Comparison of ENCODE assay signal across 16 cellular contexts in the genomic region with DNA sequence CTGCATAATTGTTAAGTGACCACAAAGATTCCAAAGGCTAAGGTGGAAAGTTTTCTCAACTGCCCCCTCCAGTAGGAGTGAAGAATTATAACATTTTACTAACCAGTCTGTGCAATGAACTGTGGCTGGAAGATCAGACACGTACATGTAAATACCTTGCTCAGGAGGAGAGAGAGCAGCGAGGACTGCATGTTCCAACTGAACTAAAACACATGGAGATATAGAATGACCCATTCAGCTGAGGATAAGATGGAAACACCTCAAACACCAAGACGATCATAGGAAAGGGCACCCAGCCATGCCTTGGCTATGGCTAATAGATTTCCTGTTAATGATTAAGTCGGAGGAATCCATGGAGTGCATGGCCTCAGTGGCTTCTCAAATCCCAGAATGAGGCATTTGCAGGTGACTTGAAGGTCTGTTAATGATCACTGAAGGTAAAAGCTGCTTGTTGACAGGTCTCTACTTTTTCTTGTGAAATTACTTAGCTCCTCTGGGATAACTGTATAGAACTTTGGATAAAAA.
"Had no signal": no experiment of that assay in that cellular context is flagged by ENCODE, and none has a peak within 500 bp of the region (broad histone marks: within the 10 kb centered on the region; RNA-seq: fewer than 3 reads in every experiment).

No MANE protein-coding gene starts in this region.

- H3K9me3 ChIP-seq: adrenal gland, gastroesophageal sphincter, psoas muscle, tibial nerve had no signal

- H3K4me3 ChIP-seq: adrenal gland, dorsolateral prefrontal cortex, gastroesophageal sphincter, psoas muscle, tibial nerve had no signal

- H3K36me3 Mint-ChIP-seq: activated naive CD4-positive, alpha-beta T cell treated with anti-CD3 and anti-CD28 coated beads, Interleukin-2, amount 50 U/mL, for 24 hours; stimulated activated naive B cell treated with anti-CD40 and anti-IgM and Interleukin-4, amounts not matched to agents 10 μg/mL and 1 μg/mL and 100 μg/mL, for 72 hours had no signal

- H3K27ac Mint-ChIP-seq: activated CD4-positive, alpha-beta T cell treated with anti-CD3 and anti-CD28 coated beads for 36 hours; activated CD8-positive, alpha-beta T cell treated with anti-CD3 and anti-CD28 coated beads for 36 hours; activated naive CD4-positive, alpha-beta T cell treated with anti-CD3 and anti-CD28 coated beads, Interleukin-2, amount 50 U/mL, for 24 hours; endodermal cell; stimulated activated naive B cell treated with anti-CD40 and anti-IgM and Interleukin-4, amounts not matched to agents 10 μg/mL and 1 μg/mL and 100 μg/mL, for 72 hours; T-helper 17 cell had no signal

- H3K27me3 ChIP-seq: adrenal gland, gastroesophageal sphincter, tibial nerve had no signal

- H3K9me3 Mint-ChIP-seq: activated naive CD4-positive, alpha-beta T cell treated with anti-CD3 and anti-CD28 coated beads, Interleukin-2, amount 50 U/mL, for 24 hours; endodermal cell had no signal

- H3K4me1 Mint-ChIP-seq: activated CD4-positive, alpha-beta T cell treated with anti-CD3 and anti-CD28 coated beads for 36 hours; activated naive CD4-positive, alpha-beta T cell treated with anti-CD3 and anti-CD28 coated beads, Interleukin-2, amount 50 U/mL, for 24 hours; neural crest cell; stimulated activated naive B cell treated with anti-CD40 and anti-IgM and Interleukin-4, amounts not matched to agents 10 μg/mL and 1 μg/mL and 100 μg/mL, for 72 hours; T-helper 17 cell had no signal

- H3K4me1 ChIP-seq: adrenal gland, gastroesophageal sphincter, psoas muscle, tibial nerve had no signal

- DNase-seq: activated CD4-positive, alpha-beta T cell treated with anti-CD3 and anti-CD28 coated beads for 36 hours; activated CD8-positive, alpha-beta T cell treated with anti-CD3 and anti-CD28 coated beads for 36 hours; activated effector memory CD4-positive, alpha-beta T cell treated with anti-CD3 and anti-CD28 coated beads, Interleukin-2, amount 50 U/mL, for 16 hours; activated T-cell treated with anti-CD3 and anti-CD28 coated beads, Interleukin-2, amount 50 U/mL, for 48 hours; adrenal gland; dorsolateral prefrontal cortex; endodermal cell; islet precursor cell; psoas muscle; stimulated activated CD4-positive, alpha-beta T cell treated with anti-CD3 and anti-CD28 coated beads, Interleukin-4, amount 100 ng/mL, for 1 hour; stimulated activated naive B cell treated with anti-CD40 and anti-IgM and Interleukin-4, amounts not matched to agents 10 μg/mL and 1 μg/mL and 100 μg/mL, for 72 hours; T-helper 17 cell had no signal

- H3K27ac ChIP-seq: adrenal gland, dorsolateral prefrontal cortex, gastroesophageal sphincter, psoas muscle, tibial nerve had no signal

- ATAC-seq: activated CD4-positive, alpha-beta T cell treated with anti-CD3 and anti-CD28 coated beads for 36 hours; activated CD8-positive, alpha-beta T cell treated with anti-CD3 and anti-CD28 coated beads for 36 hours; gastroesophageal sphincter; psoas muscle; stimulated activated naive B cell treated with anti-CD40 and anti-IgM and Interleukin-4, amounts not matched to agents 10 μg/mL and 1 μg/mL and 100 μg/mL, for 72 hours; T-helper 17 cell had no signal

- H3K4me3 Mint-ChIP-seq: activated CD4-positive, alpha-beta T cell treated with anti-CD3 and anti-CD28 coated beads for 36 hours; activated CD8-positive, alpha-beta T cell treated with anti-CD3 and anti-CD28 coated beads for 36 hours; activated naive CD4-positive, alpha-beta T cell treated with anti-CD3 and anti-CD28 coated beads, Interleukin-2, amount 50 U/mL, for 24 hours; endodermal cell; neural crest cell; stimulated activated naive B cell treated with anti-CD40 and anti-IgM and Interleukin-4, amounts not matched to agents 10 μg/mL and 1 μg/mL and 100 μg/mL, for 72 hours; T-helper 17 cell had no signal

- H3K36me3 ChIP-seq: adrenal gland, gastroesophageal sphincter, tibial nerve had no signal

- H3K27me3 Mint-ChIP-seq: activated CD8-positive, alpha-beta T cell treated with anti-CD3 and anti-CD28 coated beads for 36 hours; stimulated activated naive B cell treated with anti-CD40 and anti-IgM and Interleukin-4, amounts not matched to agents 10 μg/mL and 1 μg/mL and 100 μg/mL, for 72 hours; T-helper 17 cell had no signal
